In genomic region chr1:19484338-19484792, GRCh38 we compare ENCODE assay signal across 8 cellular contexts. TPM values are rescaled to one million over a fixed set of nuclear protein-coding genes. Genes with fewer than 3 reads are reported as not detected.
A peak's percentile ranks its signal among the peaks of the same experiment; 100 is the strongest.
DNase-seq lines count a peak whose midpoint lies in the region; ATAC-seq and TF ChIP-seq lines count a peak whose summit lies in the region.

No MANE protein-coding gene starts in this region.

- H3K4me1 ChIP-seq in esophagus muscularis mucosa: peaks cover 71 to 82% (median 77%) of the 10 kb centered on the region in 4 donors

- H3K36me3 ChIP-seq in esophagus muscularis mucosa: peaks cover 0 to 12% (median 0%) of the 10 kb centered on the region in 4 donors

- H3K27me3 ChIP-seq in esophagus muscularis mucosa: no peaks in the 10 kb centered on the region

- intact Hi-C loops in esophagus muscularis mucosa (cut with DNase I): loop anchor here (2.0 to 5.0 kb wide), 2 partner anchors 42 to 160 kb away; partner anchors contain the start of gene NBL1

- H3K36me3 Mint-ChIP-seq in progenitor cell of endocrine pancreas (ENCODE audit: insufficient read depth): peaks cover 2% of the 10 kb centered on the region

- TF ChIP-seq POLR2A in esophagus muscularis mucosa (IDR thresholded peaks at IDR 0.05; ENCODE audit: low read depth): no peak

- H3K27me3 Mint-ChIP-seq in progenitor cell of endocrine pancreas: no peaks in the 10 kb centered on the region

- peak overlapping the region; percentile 90 for H3K4me3 Mint-ChIP-seq in progenitor cell of endocrine pancreas (ENCODE audit: low read depth)

- peak overlapping the region; percentile 89 for H3K4me3 ChIP-seq in HFF-Myc (replicated peaks; ENCODE audit: low read depth, low read length)
- H3K4me3 ChIP-seq in esophagus muscularis mucosa: peak overlapping the region; percentile 96 to 100 (median 100)

- H3K9me3 ChIP-seq in esophagus muscularis mucosa: no peaks in the 10 kb centered on the region

- no peak for TF ChIP-seq CTCF in HFF-Myc (IDR thresholded peaks at IDR 0.05; ENCODE audit: low read depth, low read length, missing control alignments)
- TF ChIP-seq CTCF in esophagus muscularis mucosa (IDR thresholded peaks at IDR 0.05): peak in 1 of 3 experiments; percentile 13
- no peak for TF ChIP-seq CTCF in progenitor cell of endocrine pancreas (IDR thresholded peaks at IDR 0.05; ENCODE audit: unreplicated experiment)

- no peak for TF ChIP-seq EP300 in esophagus muscularis mucosa (IDR thresholded peaks at IDR 0.05)

- peaks cover 31% of the 10 kb centered on the region for H3K4me1 Mint-ChIP-seq in progenitor cell of endocrine pancreas (ENCODE audit: low read depth)

- H3K9me3 Mint-ChIP-seq in progenitor cell of endocrine pancreas (ENCODE audit: low read depth): no peaks in the 10 kb centered on the region

- WGBS in esophagus muscularis mucosa: 3% methylated on average over 18 of the region's 32 CpGs

- peak overlapping the region; percentile 100 for H3K27ac ChIP-seq in esophagus muscularis mucosa (replicated peaks in 1 of 4)

- DNase-seq in HFF-Myc (ENCODE audit: extremely low read depth, low read depth): no peak
- peak; percentile 36 for DNase-seq in activated CD4-positive, alpha-beta T cell treated with anti-CD3 and anti-CD28 coated beads, Interleukin-2, amount 50 U/mL, for 1 hour
- DNase-seq in esophagus muscularis mucosa (ENCODE audit: extremely low spot score): no peak
- DNase-seq in progenitor cell of endocrine pancreas (ENCODE audit: low spot score, unreplicated experiment): peak; percentile 15
- DNase-seq in NCI-H748 (lab: John Stamatoyannopoulos, UW; ENCODE audit: unreplicated experiment): no peak
- DNase-seq in EL: no peak

- peak overlapping the region; percentile 94 for H3K27ac Mint-ChIP-seq in progenitor cell of endocrine pancreas

- ATAC-seq in GM19397 (IDR thresholded peaks at IDR 0.05; ENCODE audit: unreplicated experiment): no peak
- ATAC-seq in HG02759 (IDR thresholded peaks at IDR 0.05; ENCODE audit: unreplicated experiment): no peak

RNA-seq across cellular contexts. Expression of gene CAPZB, which starts 1.0 kb away (rescaled TPM):
- total RNA-seq in esophagus muscularis mucosa: 100 to 1,000 TPM; 186 to 261 (median 203) TPM
- total RNA-seq in progenitor cell of endocrine pancreas: 189 and 211 TPM in 2 replicates

Comparison
In these comparisons a context has a peak if more than half of its experiments do, and no peak if none do; other contexts are left out.
1. DNase-seq: peak in activated CD4-positive, alpha-beta T cell treated with anti-CD3 and anti-CD28 coated beads, Interleukin-2, amount 50 U/mL, for 1 hour (single experiment) and progenitor cell of endocrine pancreas (single experiment); none in HFF-Myc (single experiment), esophagus muscularis mucosa (single experiment), NCI-H748 (single experiment) and EL (single experiment).